ENCODE assay signal across 8 cellular contexts in genomic region chr9:127396253-127396807, GRCh38. TPM values are rescaled to one million over a fixed set of nuclear protein-coding genes. Genes with fewer than 3 reads are reported as not detected.
DNase-seq lines count a peak whose midpoint lies in the region; ATAC-seq, FAIRE-seq and TF ChIP-seq lines count a peak whose summit lies in the region.

No MANE protein-coding gene starts in this region.

- DNase-seq in activated T-cell treated with anti-CD3 and anti-CD28 coated beads, Interleukin-2, amount 50 U/mL, for 24 hours: no peak
- no peak for DNase-seq in activated T-cell treated with anti-CD3 and anti-CD28 coated beads, Interleukin-2, amount 50 U/mL, for 48 hours
- no peak for DNase-seq in HepG2 (ENCODE audit: low spot score)
- DNase-seq in tibial artery: peak in 1 of 2 donors; percentile 76
- DNase-seq in GM19240 (ENCODE audit: insufficient read length, low spot score): no peak
- no peak for DNase-seq in dermis blood vessel endothelial cell

- TF ChIP-seq CTCF in HepG2 (CRISPR knock-in tag; IDR thresholded peaks at IDR 0.05) (no peak), tibial artery (IDR thresholded peaks at IDR 0.05) (no peak)

- no peak overlapping the region for H3K27ac Mint-ChIP-seq in activated T-cell treated with anti-CD3 and anti-CD28 coated beads, Interleukin-2, amount 50 U/mL, for 24 hours

- POLR2A ChIA-PET in HepG2 (lab: Yijun Ruan, JAX): interaction anchor here (0.7 to 5.4 kb wide), 34 partner anchors 7 to 671 kb away, joined by 3 to 159 read pairs (median 5); partner anchors contain the start of genes LRSAM1, NAIF1, RPL12 and ZNF79

- TF ChIP-seq POLR2A in HepG2 (IDR thresholded peaks at IDR 0.05; ENCODE audit: insufficient read depth in 1 of 2, low read depth in 2 of 2, low read length in 2 of 2): peak in 1 of 2 experiments; percentile 63; a peak in 1 of 4 replicates

- H3K4me1 ChIP-seq in HepG2 (ENCODE audit: insufficient read depth, low read length) (peaks cover 75% of the 10 kb centered on the region), tibial artery (peaks cover 0 to 25% (median 15%) of the 10 kb centered on the region in 4 donors)

- H3K36me3 Mint-ChIP-seq in activated T-cell treated with anti-CD3 and anti-CD28 coated beads, Interleukin-2, amount 50 U/mL, for 24 hours (ENCODE audit: low read depth): no peaks in the 10 kb centered on the region

- CTCF ChIA-PET in HepG2 (lab: Yijun Ruan, JAX; ENCODE audit: low intra/inter-chr PET ratio, low total read pairs): interaction anchor here (2.6 kb wide), 1 partner anchor 36 kb away, joined by 32 read pairs; no protein-coding TSS in a partner anchor

- H3K27me3 Mint-ChIP-seq in activated T-cell treated with anti-CD3 and anti-CD28 coated beads, Interleukin-2, amount 50 U/mL, for 24 hours: peaks cover 83% of the 10 kb centered on the region

- no peak for FAIRE-seq in HepG2 (lab: Jason Lieb, UNC)

- TF ChIP-seq EP300 in HepG2 (IDR thresholded peaks at IDR 0.05; ENCODE audit: low read depth in 2 of 2, low read length in 2 of 2): no peak
- TF ChIP-seq EP300 in HepG2 (CRISPR knock-in tag; IDR thresholded peaks at IDR 0.05; ENCODE audit: borderline replicate concordance): peak; percentile 24; the same call in 1 of the 2 replicates

- no peak; the same call in 2 of the 3 replicates for ATAC-seq in HepG2
- no peak for ATAC-seq in HG03095 (IDR thresholded peaks at IDR 0.05; ENCODE audit: unreplicated experiment)

- H4K20me1 ChIP-seq in HepG2 (ENCODE audit: insufficient read depth, low read length): peaks cover 10% of the 10 kb centered on the region; the same call in 1 of the 2 replicates

- H3K4me3 Mint-ChIP-seq in activated T-cell treated with anti-CD3 and anti-CD28 coated beads, Interleukin-2, amount 50 U/mL, for 24 hours: peak overlapping the region; percentile 33

- H3K79me2 ChIP-seq in HepG2 (ENCODE audit: insufficient read depth, low read length): peaks cover 27% of the 10 kb centered on the region

- WGBS in HepG2 (ENCODE audit: low lambda C conversion rate): 7% methylated on average over 6 of the region's 27 CpGs

- peak overlapping the region; percentile 97 for H3K4me2 ChIP-seq in HepG2 (ENCODE audit: low read depth, low read length)

- no peaks in the 10 kb centered on the region for H3K9me3 Mint-ChIP-seq in activated T-cell treated with anti-CD3 and anti-CD28 coated beads, Interleukin-2, amount 50 U/mL, for 24 hours

- H3K4me3 ChIP-seq in HepG2 (replicated peaks in 1 of 3; ENCODE audit: insufficient read depth in 1 of 3, low read depth in 2 of 3, low read length in 3 of 3) (peak overlapping the region; percentile 64 to 74 (median 65)), tibial artery (peak overlapping the region; percentile 89 to 91)

- H2AFZ ChIP-seq in HepG2 (ENCODE audit: low read length): no peak overlapping the region

- TSS peak; percentile 96 for BruUV-seq in HepG2 (replicated peaks; lab: Mats Ljungman, UMichigan)

- H3K9ac ChIP-seq in HepG2 (ENCODE audit: insufficient read depth, low read depth, low read length): peak overlapping the region; percentile 80

- H3K9me3 ChIP-seq in HepG2 (ENCODE audit: low read length) (no peaks in the 10 kb centered on the region), tibial artery (no peaks in the 10 kb centered on the region)

- intact Hi-C loops in HepG2 (cut with micrococcal nuclease; ENCODE audit: unreplicated experiment): loop anchor here (5.0 to 10.0 kb wide), 2 partner anchors 52 to 89 kb away; no protein-coding TSS in a partner anchor
- intact Hi-C loops in tibial artery (cut with DNase I; ENCODE audit: low total_unique reads): loop anchor here (5.0 kb wide), 1 partner anchor 184 kb away; no protein-coding TSS in a partner anchor

- H3K36me3 ChIP-seq in HepG2 (replicated peaks in 1 of 2; ENCODE audit: control insufficient read depth in 1 of 2, insufficient read depth in 2 of 2, low read length in 2 of 2) (peaks cover 9 to 14% of the 10 kb centered on the region in 2 experiments; a peak in 4 of 5 replicates), tibial artery (peaks cover 20 to 46% (median 23%) of the 10 kb centered on the region in 3 donors)

- H3K27me3 ChIP-seq in HepG2 (ENCODE audit: control insufficient read depth in 1 of 2, insufficient read depth in 2 of 2, low read length in 2 of 2) (no peaks in the 10 kb centered on the region), tibial artery (no peaks in the 10 kb centered on the region)

- H3K4me1 Mint-ChIP-seq in activated T-cell treated with anti-CD3 and anti-CD28 coated beads, Interleukin-2, amount 50 U/mL, for 24 hours (ENCODE audit: low read depth): peaks cover 18% of the 10 kb centered on the region

- no peak for TF ChIP-seq RAD21 in HepG2 (CRISPR knock-in tag; IDR thresholded peaks at IDR 0.05)

- H3K27ac ChIP-seq in angular gyrus (ENCODE audit: low read depth, low read length): peak overlapping the region; percentile 17
- H3K27ac ChIP-seq in HepG2 (ENCODE audit: extremely low read length, insufficient read depth, low read length): peak overlapping the region; percentile 64
- H3K27ac ChIP-seq in tibial artery: peak overlapping the region; percentile 36 to 70

- in situ Hi-C loops in HepG2 (cut with HindIII; ENCODE audit: extremely low pct_ligation_motif_present, low pct_unique_long_range_greater_than_20kb): loop anchor here (5.0 kb wide), 2 partner anchors 34 to 184 kb away; no protein-coding TSS in a partner anchor

RNA-seq across cellular contexts. Expression of gene SLC2A8, which starts 0.6 kb away (rescaled TPM):
- total RNA-seq in HepG2 (2016; rRNA removed; fragmentation: Illumina TruSeq; extraction: Trizol): 24.0 and 48.6 TPM in 2 replicates
- total RNA-seq in HepG2 (2016; cell fraction: cytosol; rRNA removed; fragmentation: Illumina TruSeq; extraction: Trizol; ENCODE audit: low read depth): 25.8 and 26.2 TPM in 2 replicates
- 22.9 and 51.3 TPM in 2 replicates for total RNA-seq in HepG2 (2016; cell fraction: insoluble cytoplasmic fraction; rRNA removed; fragmentation: Illumina TruSeq; extraction: Trizol)
- 32.1 and 33.0 TPM in 2 replicates for total RNA-seq in HepG2 (2016; cell fraction: membrane; rRNA removed; fragmentation: Illumina TruSeq; extraction: Trizol)
- 53.8 and 57.0 TPM in 2 replicates for total RNA-seq in HepG2 (2016; cell fraction: nucleus; rRNA removed; fragmentation: Illumina TruSeq; extraction: Trizol)
- polyA plus RNA-seq in HepG2 (2011; rRNA removed): 22.6 and 37.2 TPM in 2 replicates
- 20.3 and 26.4 TPM in 2 replicates for polyA plus RNA-seq in HepG2 (2011; cell fraction: cytosol; rRNA removed)
- polyA plus RNA-seq in HepG2 (2011; cell fraction: nucleus; rRNA removed): 73.4 and 80.9 TPM in 2 replicates
- polyA plus RNA-seq in HepG2 (2012): 15.9 and 25.8 TPM in 2 replicates
- 18.5 and 21.9 TPM in 2 replicates for polyA plus RNA-seq in HepG2 (2016; cell fraction: cytosol; fragmentation: Illumina TruSeq; extraction: Trizol; ENCODE audit: low read depth)
- polyA plus RNA-seq in HepG2 (2016; cell fraction: insoluble cytoplasmic fraction; fragmentation: Illumina TruSeq; extraction: Trizol; ENCODE audit: low read depth): 22.6 and 24.1 TPM in 2 replicates
- 21.2 and 23.1 TPM in 2 replicates for polyA plus RNA-seq in HepG2 (2016; cell fraction: membrane; fragmentation: Illumina TruSeq; extraction: Trizol; ENCODE audit: low read depth)
- polyA plus RNA-seq in HepG2 (2016; cell fraction: nucleus; fragmentation: Illumina TruSeq; extraction: Trizol; ENCODE audit: insufficient read depth, low read depth): 112 and 118 TPM in 2 replicates
- polyA minus RNA-seq in HepG2 (2011; rRNA and poly(A)+ RNA removed; ENCODE audit: low replicate concordance): 29.8 and 66.3 TPM in 2 replicates
- 13.0 and 13.3 TPM in 2 replicates for polyA minus RNA-seq in HepG2 (2011; cell fraction: cytosol; rRNA and poly(A)+ RNA removed)
- polyA minus RNA-seq in HepG2 (2011; cell fraction: nucleus; rRNA and poly(A)+ RNA removed): 25.1 and 26.0 TPM in 2 replicates
- 10.1 and 11.9 TPM in 2 replicates for total RNA-seq in dermis blood vessel endothelial cell

RNA-seq across cellular contexts. Expression of gene ZNF79, which starts 27.9 kb away (rescaled TPM):
- total RNA-seq in HepG2 (2016; rRNA removed; fragmentation: Illumina TruSeq; extraction: Trizol) (7.3 and 8.1 TPM in 2 replicates), dermis blood vessel endothelial cell (11.8 and 14.8 TPM in 2 replicates)
- total RNA-seq in HepG2 (2016; cell fraction: cytosol; rRNA removed; fragmentation: Illumina TruSeq; extraction: Trizol; ENCODE audit: low read depth): 3.1 and 3.7 TPM in 2 replicates
- total RNA-seq in HepG2 (2016; cell fraction: insoluble cytoplasmic fraction; rRNA removed; fragmentation: Illumina TruSeq; extraction: Trizol): 7.1 and 8.1 TPM in 2 replicates
- 5.0 and 6.4 TPM in 2 replicates for total RNA-seq in HepG2 (2016; cell fraction: membrane; rRNA removed; fragmentation: Illumina TruSeq; extraction: Trizol)
- 6.5 and 7.4 TPM in 2 replicates for total RNA-seq in HepG2 (2016; cell fraction: nucleus; rRNA removed; fragmentation: Illumina TruSeq; extraction: Trizol)
- 3.7 and 4.0 TPM in 2 replicates for polyA plus RNA-seq in HepG2 (2011; rRNA removed)
- 2.4 and 2.7 TPM in 2 replicates for polyA plus RNA-seq in HepG2 (2011; cell fraction: cytosol; rRNA removed)
- 6.0 and 7.5 TPM in 2 replicates for polyA plus RNA-seq in HepG2 (2011; cell fraction: nucleus; rRNA removed)
- 2.6 and 3.2 TPM in 2 replicates for polyA plus RNA-seq in HepG2 (2012)
- polyA plus RNA-seq in HepG2 (2016; cell fraction: cytosol; fragmentation: Illumina TruSeq; extraction: Trizol; ENCODE audit: low read depth): 0.52 and 0.70 TPM in 2 replicates
- polyA plus RNA-seq in HepG2 (2016; cell fraction: insoluble cytoplasmic fraction; fragmentation: Illumina TruSeq; extraction: Trizol; ENCODE audit: low read depth): 4.7 TPM in 2 replicates
- 1.3 and 1.4 TPM in 2 replicates for polyA plus RNA-seq in HepG2 (2016; cell fraction: membrane; fragmentation: Illumina TruSeq; extraction: Trizol; ENCODE audit: low read depth)
- polyA plus RNA-seq in HepG2 (2016; cell fraction: nucleus; fragmentation: Illumina TruSeq; extraction: Trizol; ENCODE audit: insufficient read depth, low read depth): 8.9 and 9.1 TPM in 2 replicates
- polyA minus RNA-seq in HepG2 (2011; rRNA and poly(A)+ RNA removed; ENCODE audit: low replicate concordance): 6.0 and 28.4 TPM in 2 replicates
- polyA minus RNA-seq in HepG2 (2011; cell fraction: cytosol; rRNA and poly(A)+ RNA removed): 3.7 and 4.2 TPM in 2 replicates
- 7.9 and 11.3 TPM in 2 replicates for polyA minus RNA-seq in HepG2 (2011; cell fraction: nucleus; rRNA and poly(A)+ RNA removed)

RNA-seq across cellular contexts. Expression of gene RPL12, which starts 54.9 kb away (rescaled TPM):
- total RNA-seq in HepG2 (2016; rRNA removed; fragmentation: Illumina TruSeq; extraction: Trizol) (1,551 and 1,660 TPM in 2 replicates), dermis blood vessel endothelial cell (969 and 1,693 TPM in 2 replicates)
- 6,549 and 6,971 TPM in 2 replicates for total RNA-seq in HepG2 (2016; cell fraction: cytosol; rRNA removed; fragmentation: Illumina TruSeq; extraction: Trizol; ENCODE audit: low read depth)
- 1,601 and 1,648 TPM in 2 replicates for total RNA-seq in HepG2 (2016; cell fraction: insoluble cytoplasmic fraction; rRNA removed; fragmentation: Illumina TruSeq; extraction: Trizol)
- total RNA-seq in HepG2 (2016; cell fraction: membrane; rRNA removed; fragmentation: Illumina TruSeq; extraction: Trizol): 4,907 and 5,180 TPM in 2 replicates
- total RNA-seq in HepG2 (2016; cell fraction: nucleus; rRNA removed; fragmentation: Illumina TruSeq; extraction: Trizol): 525 and 558 TPM in 2 replicates
- polyA plus RNA-seq in HepG2 (2011; rRNA removed): 2,097 and 2,590 TPM in 2 replicates
- 3,919 and 3,963 TPM in 2 replicates for polyA plus RNA-seq in HepG2 (2011; cell fraction: cytosol; rRNA removed)
- 619 and 713 TPM in 2 replicates for polyA plus RNA-seq in HepG2 (2011; cell fraction: nucleus; rRNA removed)
- polyA plus RNA-seq in HepG2 (2012): 2,179 and 2,497 TPM in 2 replicates
- polyA plus RNA-seq in HepG2 (2016; cell fraction: cytosol; fragmentation: Illumina TruSeq; extraction: Trizol; ENCODE audit: low read depth): 11,205 and 11,665 TPM in 2 replicates
- 2,434 and 2,480 TPM in 2 replicates for polyA plus RNA-seq in HepG2 (2016; cell fraction: insoluble cytoplasmic fraction; fragmentation: Illumina TruSeq; extraction: Trizol; ENCODE audit: low read depth)
- 6,884 and 7,463 TPM in 2 replicates for polyA plus RNA-seq in HepG2 (2016; cell fraction: membrane; fragmentation: Illumina TruSeq; extraction: Trizol; ENCODE audit: low read depth)
- 1,156 and 1,223 TPM in 2 replicates for polyA plus RNA-seq in HepG2 (2016; cell fraction: nucleus; fragmentation: Illumina TruSeq; extraction: Trizol; ENCODE audit: insufficient read depth, low read depth)
- 706 and 1,371 TPM in 2 replicates for polyA minus RNA-seq in HepG2 (2011; rRNA and poly(A)+ RNA removed; ENCODE audit: low replicate concordance)
- polyA minus RNA-seq in HepG2 (2011; cell fraction: cytosol; rRNA and poly(A)+ RNA removed): 461 and 478 TPM in 2 replicates
- polyA minus RNA-seq in HepG2 (2011; cell fraction: nucleus; rRNA and poly(A)+ RNA removed): 198 and 299 TPM in 2 replicates

RNA-seq across cellular contexts. Expression of gene LRSAM1, which starts 55.0 kb away (rescaled TPM):
- total RNA-seq in HepG2 (2016; rRNA removed; fragmentation: Illumina TruSeq; extraction: Trizol): 4.6 and 8.7 TPM in 2 replicates
- 1.5 and 1.7 TPM in 2 replicates for total RNA-seq in HepG2 (2016; cell fraction: cytosol; rRNA removed; fragmentation: Illumina TruSeq; extraction: Trizol; ENCODE audit: low read depth)
- 4.2 and 9.8 TPM in 2 replicates for total RNA-seq in HepG2 (2016; cell fraction: insoluble cytoplasmic fraction; rRNA removed; fragmentation: Illumina TruSeq; extraction: Trizol)
- 3.2 and 4.0 TPM in 2 replicates for total RNA-seq in HepG2 (2016; cell fraction: membrane; rRNA removed; fragmentation: Illumina TruSeq; extraction: Trizol)
- 9.5 and 16.9 TPM in 2 replicates for total RNA-seq in HepG2 (2016; cell fraction: nucleus; rRNA removed; fragmentation: Illumina TruSeq; extraction: Trizol)
- 10.2 and 12.2 TPM in 2 replicates for polyA plus RNA-seq in HepG2 (2011; rRNA removed)
- polyA plus RNA-seq in HepG2 (2011; cell fraction: cytosol; rRNA removed): 4.1 and 5.2 TPM in 2 replicates
- polyA plus RNA-seq in HepG2 (2011; cell fraction: nucleus; rRNA removed): 68.4 and 76.1 TPM in 2 replicates
- polyA plus RNA-seq in HepG2 (2012): 10.0 and 14.6 TPM in 2 replicates
- polyA plus RNA-seq in HepG2 (2016; cell fraction: cytosol; fragmentation: Illumina TruSeq; extraction: Trizol; ENCODE audit: low read depth): 1.2 and 1.5 TPM in 2 replicates
- polyA plus RNA-seq in HepG2 (2016; cell fraction: insoluble cytoplasmic fraction; fragmentation: Illumina TruSeq; extraction: Trizol; ENCODE audit: low read depth): 5.4 and 6.9 TPM in 2 replicates
- 1.2 and 2.1 TPM in 2 replicates for polyA plus RNA-seq in HepG2 (2016; cell fraction: membrane; fragmentation: Illumina TruSeq; extraction: Trizol; ENCODE audit: low read depth)
- polyA plus RNA-seq in HepG2 (2016; cell fraction: nucleus; fragmentation: Illumina TruSeq; extraction: Trizol; ENCODE audit: insufficient read depth, low read depth): 21.9 and 22.1 TPM in 2 replicates
- 7.6 and 11.4 TPM in 2 replicates for polyA minus RNA-seq in HepG2 (2011; rRNA and poly(A)+ RNA removed; ENCODE audit: low replicate concordance)
- 4.2 and 4.4 TPM in 2 replicates for polyA minus RNA-seq in HepG2 (2011; cell fraction: cytosol; rRNA and poly(A)+ RNA removed)
- 25.4 and 32.1 TPM in 2 replicates for polyA minus RNA-seq in HepG2 (2011; cell fraction: nucleus; rRNA and poly(A)+ RNA removed)
- total RNA-seq in dermis blood vessel endothelial cell: 15.7 and 16.2 TPM in 2 replicates
